Comparison of ENCODE assay signal across 2 cellular contexts in genomic region chr2:29782087-29782486, GRCh38.
TF ChIP-seq lines count a peak whose summit lies in the region.

No MANE protein-coding gene starts in this region.

TF ChIP-seq in SK-N-SH, 30 proteins besides CTCF, POLR2A, EP300 and RAD21 (continued from another document):
- 0 out of 2 replicates have a peak, but pooled peaks have one; percentile 18 for TF ChIP-seq GATA2 (CRISPR knock-in tag; IDR thresholded peaks at IDR 0.05)
- no peak for TF ChIP-seq RCOR1 (IDR thresholded peaks at IDR 0.05; ENCODE audit: low read length)
- TF ChIP-seq EZH2phosphoT487 (IDR thresholded peaks at IDR 0.05; ENCODE audit: borderline replicate concordance, low read depth): no peak
- no peak for TF ChIP-seq SIN3A (IDR thresholded peaks at IDR 0.05; ENCODE audit: borderline replicate concordance, low read depth, low read length)

TF ChIP-seq in SK-N-SH treated with all-trans-retinoic acid at 6 μM for 48 hours, 23 proteins besides CTCF, POLR2A, EP300 and RAD21:
- TF ChIP-seq, protein P1, sequence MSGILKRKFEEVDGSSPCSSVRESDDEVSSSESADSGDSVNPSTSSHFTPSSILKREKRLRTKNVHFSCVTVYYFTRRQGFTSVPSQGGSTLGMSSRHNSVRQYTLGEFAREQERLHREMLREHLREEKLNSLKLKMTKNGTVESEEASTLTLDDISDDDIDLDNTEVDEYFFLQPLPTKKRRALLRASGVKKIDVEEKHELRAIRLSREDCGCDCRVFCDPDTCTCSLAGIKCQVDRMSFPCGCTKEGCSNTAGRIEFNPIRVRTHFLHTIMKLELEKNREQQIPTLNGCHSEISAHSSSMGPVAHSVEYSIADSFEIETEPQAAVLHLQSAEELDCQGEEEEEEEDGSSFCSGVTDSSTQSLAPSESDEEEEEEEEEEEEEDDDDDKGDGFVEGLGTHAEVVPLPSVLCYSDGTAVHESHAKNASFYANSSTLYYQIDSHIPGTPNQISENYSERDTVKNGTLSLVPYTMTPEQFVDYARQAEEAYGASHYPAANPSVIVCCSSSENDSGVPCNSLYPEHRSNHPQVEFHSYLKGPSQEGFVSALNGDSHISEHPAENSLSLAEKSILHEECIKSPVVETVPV (CRISPR knock-in tag; IDR thresholded peaks at IDR 0.05): no peak
- TF ChIP-seq, protein P2, sequence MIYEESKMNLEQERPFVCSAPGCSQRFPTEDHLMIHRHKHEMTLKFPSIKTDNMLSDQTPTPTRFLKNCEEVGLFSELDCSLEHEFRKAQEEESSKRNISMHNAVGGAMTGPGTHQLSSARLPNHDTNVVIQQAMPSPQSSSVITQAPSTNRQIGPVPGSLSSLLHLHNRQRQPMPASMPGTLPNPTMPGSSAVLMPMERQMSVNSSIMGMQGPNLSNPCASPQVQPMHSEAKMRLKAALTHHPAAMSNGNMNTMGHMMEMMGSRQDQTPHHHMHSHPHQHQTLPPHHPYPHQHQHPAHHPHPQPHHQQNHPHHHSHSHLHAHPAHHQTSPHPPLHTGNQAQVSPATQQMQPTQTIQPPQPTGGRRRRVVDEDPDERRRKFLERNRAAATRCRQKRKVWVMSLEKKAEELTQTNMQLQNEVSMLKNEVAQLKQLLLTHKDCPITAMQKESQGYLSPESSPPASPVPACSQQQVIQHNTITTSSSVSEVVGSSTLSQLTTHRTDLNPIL (CRISPR knock-in tag; IDR thresholded peaks at IDR 0.05; ENCODE audit: low read depth): no peak
- TF ChIP-seq ZFP3 (CRISPR knock-in tag; IDR thresholded peaks at IDR 0.05): no peak
- no peak for TF ChIP-seq OSR1 (CRISPR knock-in tag; IDR thresholded peaks at IDR 0.05)
- TF ChIP-seq GLIS3 (CRISPR knock-in tag; IDR thresholded peaks at IDR 0.05): no peak
- TF ChIP-seq PATZ1 (CRISPR knock-in tag; IDR thresholded peaks at IDR 0.05; ENCODE audit: borderline replicate concordance): no peak
- no peak for TF ChIP-seq BACH2 (CRISPR knock-in tag; IDR thresholded peaks at IDR 0.05; ENCODE audit: borderline replicate concordance)
- TF ChIP-seq, protein P3, sequence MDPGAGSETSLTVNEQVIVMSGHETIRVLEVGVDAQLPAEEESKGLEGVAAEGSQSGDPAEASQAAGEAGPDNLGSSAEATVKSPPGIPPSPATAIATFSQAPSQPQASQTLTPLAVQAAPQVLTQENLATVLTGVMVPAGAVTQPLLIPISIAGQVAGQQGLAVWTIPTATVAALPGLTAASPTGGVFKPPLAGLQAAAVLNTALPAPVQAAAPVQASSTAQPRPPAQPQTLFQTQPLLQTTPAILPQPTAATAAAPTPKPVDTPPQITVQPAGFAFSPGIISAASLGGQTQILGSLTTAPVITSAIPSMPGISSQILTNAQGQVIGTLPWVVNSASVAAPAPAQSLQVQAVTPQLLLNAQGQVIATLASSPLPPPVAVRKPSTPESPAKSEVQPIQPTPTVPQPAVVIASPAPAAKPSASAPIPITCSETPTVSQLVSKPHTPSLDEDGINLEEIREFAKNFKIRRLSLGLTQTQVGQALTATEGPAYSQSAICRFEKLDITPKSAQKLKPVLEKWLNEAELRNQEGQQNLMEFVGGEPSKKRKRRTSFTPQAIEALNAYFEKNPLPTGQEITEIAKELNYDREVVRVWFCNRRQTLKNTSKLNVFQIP (CRISPR knock-in tag; IDR thresholded peaks at IDR 0.05; ENCODE audit: borderline replicate concordance, low read depth): no peak
- TF ChIP-seq PPARA (CRISPR knock-in tag; IDR thresholded peaks at IDR 0.05; ENCODE audit: borderline replicate concordance): no peak
- TF ChIP-seq SNAI2 (CRISPR knock-in tag; IDR thresholded peaks at IDR 0.05): no peak
- no peak for TF ChIP-seq TSHZ2 (CRISPR knock-in tag; IDR thresholded peaks at IDR 0.05)
- no peak for TF ChIP-seq ESRRG (CRISPR knock-in tag; IDR thresholded peaks at IDR 0.05)
- TF ChIP-seq ZNF565 (CRISPR knock-in tag; conservative IDR thresholded peaks at IDR 0.05; ENCODE audit: low read depth): no peak
- TF ChIP-seq ARNTL (CRISPR knock-in tag; IDR thresholded peaks at IDR 0.05; ENCODE audit: borderline replicate concordance, low read depth): no peak
- TF ChIP-seq ZNF8 (CRISPR knock-in tag; IDR thresholded peaks at IDR 0.05): no peak
- TF ChIP-seq CSDC2 (CRISPR knock-in tag; IDR thresholded peaks at IDR 0.05): no peak
- no peak for TF ChIP-seq ISL1 (CRISPR knock-in tag; IDR thresholded peaks at IDR 0.05)
- TF ChIP-seq ZNF70 (CRISPR knock-in tag; IDR thresholded peaks at IDR 0.05): no peak
- no peak for TF ChIP-seq RARB (CRISPR knock-in tag; IDR thresholded peaks at IDR 0.05)
- no peak for TF ChIP-seq ZC3H10 (CRISPR knock-in tag; IDR thresholded peaks at IDR 0.05)
